In the genomic region with DNA sequence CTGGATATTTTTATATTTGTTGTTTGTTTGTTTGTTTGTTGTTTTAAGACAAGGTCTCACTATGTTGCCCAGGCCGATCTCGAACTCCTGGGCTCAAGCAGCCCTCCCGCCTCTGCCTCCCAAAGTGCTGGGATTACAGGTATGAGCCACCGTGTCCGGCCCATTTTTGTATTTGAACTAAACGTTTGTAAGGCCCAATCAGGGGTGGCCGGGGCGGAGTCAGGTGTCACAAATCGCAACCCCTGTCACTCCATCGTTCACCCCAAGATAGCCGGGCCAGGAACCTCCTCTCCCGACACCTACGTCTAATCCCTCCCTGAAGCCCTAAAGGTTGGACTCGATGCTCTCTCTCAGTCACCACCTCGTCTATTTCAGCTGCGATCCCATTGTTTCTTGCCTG, we compare ENCODE assay signal across 8 cellular contexts. TPM values are rescaled to one million over a fixed set of nuclear protein-coding genes. Genes with fewer than 3 reads are reported as not detected.
DNase-seq lines count a peak whose midpoint lies in the region; ATAC-seq and TF ChIP-seq lines count a peak whose summit lies in the region.

No MANE protein-coding gene starts in this region.

- no peak for TF ChIP-seq CTCF in lower lobe of right lung (IDR thresholded peaks at IDR 0.05)

- H3K27ac ChIP-seq in lower lobe of right lung (peak overlapping the region; percentile 6), Karpas-422 (ENCODE audit: low read length) (no peak overlapping the region)

- no peaks in the 10 kb centered on the region for H3K79me2 ChIP-seq in Karpas-422 (ENCODE audit: low read length)

- H3K9ac ChIP-seq in Karpas-422 (ENCODE audit: low read length) = no peak overlapping the region

- peak; percentile 31 for DNase-seq in CMK (ENCODE audit: low read depth)
- DNase-seq in NOMO-1 treated with DMSO at 0.1 percent for 48 hours (lab: John Stamatoyannopoulos, UW; ENCODE audit: unreplicated experiment) = peak; percentile 25
- peak; percentile 43 for DNase-seq in activated gamma-delta T cell treated with anti-CD3 and anti-CD28 coated beads, Interleukin-2, amount 50 U/mL, for 16 hours (ENCODE audit: low read depth)
- peak; percentile 52 for DNase-seq in lower lobe of right lung
- peak; percentile 17 to 30 for DNase-seq in stimulated activated CD8-positive, alpha-beta memory T cell treated with anti-CD3 and anti-CD28 coated beads, Interleukin-7, amount 100 ng/mL, for 48 hours (ENCODE audit: extremely low read depth in 1 of 2, low read depth in 1 of 2)
- no peak for DNase-seq in NCI-H146 treated with DMSO at 0.1 percent for 48 hours (lab: John Stamatoyannopoulos, UW; ENCODE audit: unreplicated experiment)
- no peak for DNase-seq in NCI-H82 treated with DMSO at 0.1 percent for 48 hours (lab: John Stamatoyannopoulos, UW; ENCODE audit: unreplicated experiment)
- DNase-seq in Karpas-422 = no peak

- H3K9me3 ChIP-seq in lower lobe of right lung (no peaks in the 10 kb centered on the region), Karpas-422 (ENCODE audit: low read length) (no peaks in the 10 kb centered on the region)

- H3K36me3 ChIP-seq in lower lobe of right lung (no peaks in the 10 kb centered on the region), Karpas-422 (ENCODE audit: insufficient read depth, low read length) (no peaks in the 10 kb centered on the region)

- H3K4me3 ChIP-seq in lower lobe of right lung = peak overlapping the region; percentile 41
- H3K4me3 ChIP-seq in Karpas-422 (ENCODE audit: low read length) = no peak overlapping the region

- H3K9me2 ChIP-seq in Karpas-422 (replicated peaks; ENCODE audit: insufficient read depth, low read length) = no peaks in the 10 kb centered on the region

- no peaks in the 10 kb centered on the region for H4K20me1 ChIP-seq in Karpas-422 (ENCODE audit: insufficient read depth, low read depth, low read length)

- H3K4me1 ChIP-seq in lower lobe of right lung = no peaks in the 10 kb centered on the region
- H3K4me1 ChIP-seq in Karpas-422 (ENCODE audit: low read length) = no peaks in the 10 kb centered on the region

- no peak overlapping the region for H2AFZ ChIP-seq in Karpas-422 (ENCODE audit: low read length)

- H3K27me3 ChIP-seq in lower lobe of right lung (ENCODE audit: low read depth) = no peaks in the 10 kb centered on the region
- H3K27me3 ChIP-seq in Karpas-422 (ENCODE audit: low read length) = no peaks in the 10 kb centered on the region

- peak; percentile 38 to 76 for ATAC-seq in lower lobe of right lung

- intact Hi-C loops in lower lobe of right lung (cut with DNase I) = no loop called here

- H3K4me2 ChIP-seq in Karpas-422 (ENCODE audit: low read depth, low read length, poor library complexity, severe bottlenecking) = no peak overlapping the region

RNA-seq across cellular contexts. Expression of a gene that starts 0.7 kb away (rescaled TPM):
- total RNA-seq in lower lobe of right lung = 2.5 TPM
- not detected in 2 replicates for total RNA-seq in Karpas-422 (2014; rRNA removed; shearing (Covaris generic); ENCODE audit: low replicate concordance)

Comparison
In these comparisons a context has a peak if more than half of its experiments do, and no peak if none do; other contexts are left out.
1. DNase-seq: peak in CMK (single experiment), NOMO-1 treated with DMSO at 0.1 percent for 48 hours (single experiment), activated gamma-delta T cell treated with anti-CD3 and anti-CD28 coated beads, Interleukin-2, amount 50 U/mL, for 16 hours (single experiment), lower lobe of right lung (single experiment) and stimulated activated CD8-positive, alpha-beta memory T cell treated with anti-CD3 and anti-CD28 coated beads, Interleukin-7, amount 100 ng/mL, for 48 hours (2 of 2); none in NCI-H146 treated with DMSO at 0.1 percent for 48 hours (single experiment), NCI-H82 treated with DMSO at 0.1 percent for 48 hours (single experiment) and Karpas-422 (single experiment).